ENCODE assay signal across 8 cellular contexts in the genomic region with DNA sequence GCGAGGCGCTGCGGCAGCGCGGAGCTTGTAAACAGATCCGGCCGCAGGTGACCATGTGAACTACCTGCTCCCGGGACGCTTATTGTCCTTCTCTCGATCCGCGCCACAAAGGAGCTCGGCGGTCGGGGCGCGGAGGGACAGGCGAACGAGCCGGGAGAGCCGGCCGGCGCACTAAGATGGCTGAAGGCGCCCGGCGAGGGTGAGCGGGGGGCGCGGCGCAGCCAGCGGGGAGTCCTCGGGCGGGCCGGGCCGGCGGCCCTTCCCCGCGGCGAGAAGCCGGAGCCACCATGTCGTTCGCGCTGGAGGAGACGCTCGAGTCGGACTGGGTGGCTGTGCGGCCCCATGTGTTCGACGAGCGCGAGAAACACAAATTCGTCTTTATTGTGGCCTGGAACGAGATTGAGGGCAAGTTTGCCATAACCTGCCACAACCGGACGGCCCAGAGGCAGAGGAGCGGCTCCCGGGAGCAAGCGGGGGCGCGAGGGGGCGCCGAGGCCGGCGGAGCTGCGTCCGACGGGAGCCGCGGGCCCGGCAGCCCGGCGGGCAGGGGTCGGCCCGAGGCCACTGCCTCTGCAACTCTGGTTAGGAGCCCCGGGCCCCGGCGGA. TPM values are rescaled to one million over a fixed set of nuclear protein-coding genes. Genes with fewer than 3 reads are reported as not detected.
A peak's percentile ranks its signal among the peaks of the same experiment; 100 is the strongest.
DNase-seq lines count a peak whose midpoint lies in the region; ATAC-seq and TF ChIP-seq lines count a peak whose summit lies in the region.

No MANE protein-coding gene starts in this region.

- peak overlapping the region; percentile 93 for H3K27ac ChIP-seq in CD4-positive, CD25-positive, alpha-beta regulatory T cell (ENCODE audit: insufficient read depth, low read length, poor library complexity, severe bottlenecking)
- H3K27ac ChIP-seq in left lung = peak overlapping the region; percentile 71 to 91

- no peaks in the 10 kb centered on the region for H3K9me3 ChIP-seq in CD4-positive, CD25-positive, alpha-beta regulatory T cell (ENCODE audit: control insufficient read depth in 2 of 2, low read length in 2 of 2)
- no peaks in the 10 kb centered on the region for H3K9me3 ChIP-seq in left lung

- H3K4me3 Mint-ChIP-seq in CD4-positive, CD25-positive, alpha-beta regulatory T cell = peak overlapping the region; percentile 92 to 95 (median 94)

- intact Hi-C loops in left lung (cut with DNase I) = no loop called here

- no peaks in the 10 kb centered on the region for H3K27me3 ChIP-seq in CD4-positive, CD25-positive, alpha-beta regulatory T cell (ENCODE audit: control insufficient read depth, insufficient read depth, low read length)
- H3K27me3 ChIP-seq in left lung = peaks cover 0 to 17% of the 10 kb centered on the region in 2 donors

- peaks cover 19 to 37% (median 31%) of the 10 kb centered on the region in 4 donors for H3K4me1 Mint-ChIP-seq in CD4-positive, CD25-positive, alpha-beta regulatory T cell

- no peak for TF ChIP-seq CTCF in choroid plexus epithelial cell (conservative IDR thresholded peaks at IDR 0.05; ENCODE audit: low read depth, low read length)
- no peak for TF ChIP-seq CTCF in left lung (IDR thresholded peaks at IDR 0.05)

- peak overlapping the region; percentile 85 to 98 (median 98) for H3K27ac Mint-ChIP-seq in CD4-positive, CD25-positive, alpha-beta regulatory T cell

- ATAC-seq in CD4-positive, CD25-positive, alpha-beta regulatory T cell (ENCODE audit: low read depth in 2 of 2) = peak; percentile 13 to 17
- ATAC-seq in GM19351 (IDR thresholded peaks at IDR 0.05; ENCODE audit: unreplicated experiment) = peak; percentile 16
- ATAC-seq in HG03432 (IDR thresholded peaks at IDR 0.05; ENCODE audit: unreplicated experiment) = peak; percentile 30
- peak; percentile 17 for ATAC-seq in left lung

- no peaks in the 10 kb centered on the region for H3K36me3 ChIP-seq in CD4-positive, CD25-positive, alpha-beta regulatory T cell (ENCODE audit: control insufficient read depth, insufficient read depth, low read length)
- H3K36me3 ChIP-seq in left lung = no peaks in the 10 kb centered on the region

- peak in 1 of 3 donors; percentile 15 for DNase-seq in CD4-positive, CD25-positive, alpha-beta regulatory T cell
- DNase-seq in T1000 (lab: John Stamatoyannopoulos, UW) = peak; percentile 48
- peak; percentile 37 for DNase-seq in choroid plexus epithelial cell (ENCODE audit: low read depth)
- peak in 1 of 2 donors; percentile 85 for DNase-seq in left lung
- DNase-seq in stimulated activated CD8-positive, alpha-beta memory T cell treated with anti-CD3 and anti-CD28 coated beads, Interleukin-7, amount 100 ng/mL, for 24 hours (ENCODE audit: low read depth) = peak; percentile 3
- DNase-seq in mesenteric fat pad (ENCODE audit: low spot score) = no peak

- H3K4me1 ChIP-seq in CD4-positive, CD25-positive, alpha-beta regulatory T cell (ENCODE audit: control insufficient read depth, insufficient read depth, low read length, poor library complexity, severe bottlenecking) = peaks cover 45% of the 10 kb centered on the region
- H3K4me1 ChIP-seq in left lung = peaks cover 4 to 40% of the 10 kb centered on the region in 2 donors

- peaks cover 5% of the 10 kb centered on the region for H3K27me3 Mint-ChIP-seq in CD4-positive, CD25-positive, alpha-beta regulatory T cell

- H3K4me3 ChIP-seq in CD4-positive, CD25-positive, alpha-beta regulatory T cell (ENCODE audit: low read depth, low read length) = peak overlapping the region; percentile 97
- H3K4me3 ChIP-seq in choroid plexus epithelial cell (ENCODE audit: low read depth, low read length) (peak overlapping the region; percentile 68), left lung (peak overlapping the region; percentile 85 to 97)

- no peaks in the 10 kb centered on the region for H3K9me3 Mint-ChIP-seq in CD4-positive, CD25-positive, alpha-beta regulatory T cell

- peaks cover 5% of the 10 kb centered on the region for H3K36me3 Mint-ChIP-seq in CD4-positive, CD25-positive, alpha-beta regulatory T cell

RNA-seq across cellular contexts. Expression of a gene that starts 0.5 kb away (rescaled TPM):
- total RNA-seq in CD4-positive, CD25-positive, alpha-beta regulatory T cell = 71.6 TPM
- 1 to 10 TPM; 4.9 to 8.1 (median 6.1) TPM for polyA plus RNA-seq in CD4-positive, CD25-positive, alpha-beta regulatory T cell
- 10 to 100 TPM in 1 of 2 donors, 1 to 10 TPM in 1; 6.2 to 11.4 TPM for total RNA-seq in left lung
- 8.5 TPM for total RNA-seq in mesenteric fat pad
